ENCODE assay signal across 9 cellular contexts in the genomic region with DNA sequence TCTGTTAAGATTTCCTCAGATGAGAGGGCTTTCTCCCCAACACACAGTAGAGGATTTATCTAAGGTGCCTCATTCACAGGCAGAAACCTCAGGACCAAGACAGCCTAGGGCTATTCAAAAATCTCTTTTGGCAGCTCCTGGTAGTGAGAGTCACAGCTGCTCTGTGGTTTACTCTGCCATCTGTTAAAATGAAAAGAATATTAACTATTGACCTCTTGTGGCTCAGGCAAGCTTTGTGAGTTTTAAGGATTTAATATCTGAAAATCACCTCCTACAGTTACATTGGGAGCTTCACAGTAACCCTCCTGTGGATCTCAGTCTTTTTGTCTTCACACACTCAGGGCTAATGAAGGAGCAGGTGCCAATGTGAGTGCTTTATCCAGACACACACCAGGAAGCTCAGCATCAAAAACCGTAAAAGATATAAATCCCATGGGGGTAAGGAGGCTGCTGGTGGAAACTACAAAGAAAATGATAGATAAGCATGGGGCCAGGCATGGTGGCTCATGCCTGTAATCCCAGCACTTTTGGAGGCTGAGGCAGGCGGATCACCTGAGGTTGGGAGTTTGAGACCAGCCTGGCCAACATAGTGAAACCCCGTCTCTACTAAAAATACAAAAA. TPM values are rescaled to one million over a fixed set of nuclear protein-coding genes. Genes with fewer than 3 reads are reported as not detected.
DNase-seq lines count a peak whose midpoint lies in the region; ATAC-seq, FAIRE-seq and TF ChIP-seq lines count a peak whose summit lies in the region.
"Had no signal": no experiment of that assay in that cellular context is flagged by ENCODE, and none has a peak within 500 bp of the region (broad histone marks: within the 10 kb centered on the region; RNA-seq: fewer than 3 reads in every experiment).

No MANE protein-coding gene starts in this region.

- no peak for TF ChIP-seq CTCF in GM06990 (IDR thresholded peaks at IDR 0.05; ENCODE audit: insufficient read depth, low read length, poor library complexity, severe bottlenecking)
- TF ChIP-seq CTCF in sigmoid colon (IDR thresholded peaks at IDR 0.05) = no peak

- H3K36me3 ChIP-seq in GM06990 (ENCODE audit: control insufficient read depth, insufficient read depth, low read length) (no peaks in the 10 kb centered on the region), sigmoid colon (no peaks in the 10 kb centered on the region)
- H3K36me3 ChIP-seq: thoracic aorta had no signal

- no peak for TF ChIP-seq EP300 in sigmoid colon (IDR thresholded peaks at IDR 0.05)

- H3K27ac ChIP-seq in sigmoid colon = no peak overlapping the region
- H3K27ac ChIP-seq: thoracic aorta had no signal

- 67 to 75% methylated on average over 3 of the region's 3 CpGs for WGBS in sigmoid colon, 2 donors

- peak; percentile 30 for DNase-seq in GM06990 (ENCODE audit: extremely low read depth, insufficient read length)
- peak; percentile 89 for DNase-seq in NCI-H2196 treated with DMSO at 0.1 percent for 48 hours (lab: John Stamatoyannopoulos, UW; ENCODE audit: unreplicated experiment)
- DNase-seq in LoVo (ENCODE audit: low spot score) = no peak
- DNase-seq in HTR-8/SVneo (ENCODE audit: insufficient read length, low spot score) = no peak
- DNase-seq in OCI-M2 (lab: John Stamatoyannopoulos, UW; ENCODE audit: unreplicated experiment) = no peak
- DNase-seq in sigmoid colon = no peak

- no peak for FAIRE-seq in HTR-8/SVneo (lab: Jason Lieb, UNC)

- H3K4me3 ChIP-seq in GM06990 (replicated peaks; ENCODE audit: low read depth, low read length) (no peak overlapping the region), sigmoid colon (no peak overlapping the region)
- H3K4me3 ChIP-seq: thoracic aorta had no signal

- no peaks in the 10 kb centered on the region for H3K9me3 ChIP-seq in sigmoid colon
- H3K9me3 ChIP-seq: thoracic aorta had no signal

- intact Hi-C loops in sigmoid colon (cut with DNase I) = no loop called here

- no peaks in the 10 kb centered on the region for H3K4me1 ChIP-seq in sigmoid colon

- ATAC-seq in GM21390 (IDR thresholded peaks at IDR 0.05; ENCODE audit: unreplicated experiment) = peak; percentile 96
- ATAC-seq in HG03175 (IDR thresholded peaks at IDR 0.05; ENCODE audit: unreplicated experiment) = peak; percentile 96

- no peaks in the 10 kb centered on the region for H3K27me3 ChIP-seq in GM06990 (replicated peaks; ENCODE audit: control insufficient read depth, insufficient read depth, low read length)
- H3K27me3 ChIP-seq in sigmoid colon = no peaks in the 10 kb centered on the region

- TF ChIP-seq POLR2A in sigmoid colon (IDR thresholded peaks at IDR 0.05) = no peak

RNA-seq across cellular contexts. Expression of a gene that starts 29.7 kb away (rescaled TPM):
- total RNA-seq in sigmoid colon = not detected
- under 1 TPM in 1 of 3 donors, not detected in 2; 0.03 TPM for polyA plus RNA-seq in sigmoid colon
- total RNA-seq: thoracic aorta had no signal

Comparison
In these comparisons a context has a peak if more than half of its experiments do, and no peak if none do; other contexts are left out.
1. DNase-seq: peak in GM06990 (single experiment) and NCI-H2196 treated with DMSO at 0.1 percent for 48 hours (single experiment); none in LoVo (single experiment), HTR-8/SVneo (single experiment), OCI-M2 (single experiment) and sigmoid colon (single experiment).